22 cellular contexts compared by ENCODE assay signal in genomic region chr2:133819906-133820305, GRCh38.
A peak's percentile ranks its signal among the peaks of the same experiment; 100 is the strongest.
DNase-seq lines count a peak whose midpoint lies in the region; ATAC-seq, FAIRE-seq and TF ChIP-seq lines count a peak whose summit lies in the region.
"Had no signal": no experiment of that assay in that cellular context is flagged by ENCODE, and none has a peak within 500 bp of the region (broad histone marks: within the 10 kb centered on the region; RNA-seq: fewer than 3 reads in every experiment).

No MANE protein-coding gene starts in this region.

- H3K4me1 ChIP-seq in A549 (peaks cover 35% of the 10 kb centered on the region), esophagus muscularis mucosa (peaks cover 6 to 12% (median 8%) of the 10 kb centered on the region in 4 donors)
- H3K4me1 ChIP-seq: adrenal gland, suprapubic skin had no signal

- no peak overlapping the region for H3K4me2 ChIP-seq in A549

- CTCF ChIA-PET in A549 (lab: Yijun Ruan, JAX) = interaction anchor here (0.5 to 0.9 kb wide), 2 partner anchors 18 to 628 kb away, joined by 3 to 4 read pairs; no protein-coding TSS in a partner anchor

- H3K36me3 ChIP-seq in esophagus muscularis mucosa (no peaks in the 10 kb centered on the region), H7 (replicated peaks; ENCODE audit: control insufficient read depth, insufficient read depth, low read length) (no peaks in the 10 kb centered on the region)
- H3K36me3 ChIP-seq: adrenal gland, heart left ventricle, suprapubic skin had no signal

- ATAC-seq in A549 (no peak), left cardiac atrium (no peak)
- ATAC-seq: activated CD8-positive, alpha-beta T cell treated with anti-CD3 and anti-CD28 coated beads, Interleukin-2, amount 10 ng/mL, durations not matched to agents 7 days and 5 days; heart left ventricle; left lobe of liver; naive thymus-derived CD4-positive, alpha-beta T cell had no signal

- intact Hi-C loops in esophagus muscularis mucosa (cut with DNase I) (no loop called here), left cardiac atrium (cut with DNase I) (no loop called here)

- FAIRE-seq in A549 (lab: Jason Lieb, UNC) = no peak
- FAIRE-seq: endometrium had no signal

- DNase-seq in A549 (ENCODE audit: low read depth in 1 of 2, low spot score in 1 of 2) (no peak), EL (peak; percentile 45), esophagus muscularis mucosa (ENCODE audit: extremely low spot score) (peak; percentile 83), nucleus accumbens (lab: John Stamatoyannopoulos, UW) (no peak), H7 (no peak), left cardiac atrium (no peak), NCI-H1694 treated with DMSO at 0.1 percent for 48 hours (lab: John Stamatoyannopoulos, UW) (no peak)
- DNase-seq: activated CD4-positive, CD25-positive, alpha-beta regulatory T cell; activated CD8-positive, alpha-beta T cell treated with anti-CD3 and anti-CD28 coated beads, Interleukin-2, amount 10 ng/mL, durations not matched to agents 7 days and 5 days; activated naive CD4-positive, alpha-beta T cell; adrenal gland; cortex of kidney; DMS153; heart left ventricle; naive thymus-derived CD4-positive, alpha-beta T cell; T-helper 9 cell had no signal

- H3K4me3 ChIP-seq in A549 (no peak overlapping the region), esophagus muscularis mucosa (no peak overlapping the region), H7 (ENCODE audit: insufficient read depth, low read depth, low read length) (no peak overlapping the region)
- H3K4me3 ChIP-seq: adrenal gland, heart left ventricle, suprapubic skin had no signal

- TF ChIP-seq CTCF in A549 (IDR thresholded peaks at IDR 0.05) (no peak), esophagus muscularis mucosa (IDR thresholded peaks at IDR 0.05) (no peak)

- TF ChIP-seq POLR2A in A549 (IDR thresholded peaks at IDR 0.05; ENCODE audit: low read length) (no peak), esophagus muscularis mucosa (IDR thresholded peaks at IDR 0.05; ENCODE audit: low read depth) (no peak)

- POLR2A ChIA-PET in A549 (lab: Yijun Ruan, JAX) = no interaction called here

- H3K27me3 ChIP-seq in esophagus muscularis mucosa (no peaks in the 10 kb centered on the region), H7 (ENCODE audit: control insufficient read depth, insufficient read depth, low read length) (no peaks in the 10 kb centered on the region)
- H3K27me3 ChIP-seq: adrenal gland, heart left ventricle, suprapubic skin had no signal

- H3K27ac ChIP-seq in A549 = peak overlapping the region; percentile 81 to 86; a peak in 5 of 6 replicates
- no peak overlapping the region for H3K27ac ChIP-seq in esophagus muscularis mucosa (replicated peaks in 1 of 4)
- H3K27ac ChIP-seq: adrenal gland, heart left ventricle, parathyroid adenoma, RWPE1, suprapubic skin had no signal

- H3K9me3 ChIP-seq in A549 (no peaks in the 10 kb centered on the region), esophagus muscularis mucosa (no peaks in the 10 kb centered on the region)
- H3K9me3 ChIP-seq: adrenal gland, heart left ventricle, suprapubic skin had no signal

- 88% methylated on average over 4 of the region's 4 CpGs for WGBS in A549 (ENCODE audit: missing lambda C conversion rate)
- WGBS in esophagus muscularis mucosa = 81% methylated on average over 4 of the region's 4 CpGs

- peak in 1 of 2 experiments; percentile 18; a peak in 1 of 5 replicates for TF ChIP-seq RAD21 in A549 (conservative IDR thresholded peaks at IDR 0.05 in 1 of 2, IDR thresholded peaks at IDR 0.05 in 1 of 2)

- TF ChIP-seq EP300 in A549 (IDR thresholded peaks at IDR 0.05) = no peak
- TF ChIP-seq EP300 in esophagus muscularis mucosa (IDR thresholded peaks at IDR 0.05) = no peak

TF ChIP-seq in A549, 52 proteins besides CTCF, POLR2A, EP300 and RAD21 (continues in another document):
- TF ChIP-seq MAX (IDR thresholded peaks at IDR 0.05) (no peak), TFCP2L1 (CRISPR knock-in tag; IDR thresholded peaks at IDR 0.05) (no peak), RNF2 (IDR thresholded peaks at IDR 0.05; ENCODE audit: borderline replicate concordance, low read depth) (no peak), PHF8 (IDR thresholded peaks at IDR 0.05; ENCODE audit: borderline replicate concordance, low read depth) (no peak), CHD4 (IDR thresholded peaks at IDR 0.05; ENCODE audit: borderline replicate concordance) (no peak), CHD2 (IDR thresholded peaks at IDR 0.05; ENCODE audit: low read length, partially characterized antibody) (no peak), MAZ (IDR thresholded peaks at IDR 0.05; ENCODE audit: borderline replicate concordance, low read depth, low read length) (no peak), ELK1 (IDR thresholded peaks at IDR 0.05; ENCODE audit: low read depth, low read length) (no peak), HMGXB4 (CRISPR knock-in tag; IDR thresholded peaks at IDR 0.05; ENCODE audit: borderline replicate concordance) (no peak), GATA3 (IDR thresholded peaks at IDR 0.05; ENCODE audit: borderline replicate concordance) (no peak), ZFP36 (IDR thresholded peaks at IDR 0.05; ENCODE audit: borderline replicate concordance, partially characterized antibody) (no peak), KDM1A (IDR thresholded peaks at IDR 0.05; ENCODE audit: low read depth) (no peak)

TF ChIP-seq in PFSK-1, 5 proteins besides CTCF, POLR2A, EP300 and RAD21:
- TF ChIP-seq FOXP2 (optimal IDR thresholded peaks at IDR 0.05; ENCODE audit: borderline replicate concordance, extremely low read depth, extremely low read length, insufficient read depth) (no peak), TAF1 (IDR thresholded peaks at IDR 0.05; ENCODE audit: borderline replicate concordance, insufficient read depth, low read length) (0 out of 2 replicates have a peak, but pooled peaks have one; percentile 24)

Comparison
In these comparisons a context has a peak if more than half of its experiments do, and no peak if none do; other contexts are left out.
1. DNase-seq: peak in EL (single experiment) and esophagus muscularis mucosa (single experiment); none in A549 (0 of 2), nucleus accumbens (0 of 56), H7 (single experiment), left cardiac atrium (single experiment) and NCI-H1694 treated with DMSO at 0.1 percent for 48 hours (single experiment).
2. H3K27ac ChIP-seq: peak in A549 (2 of 2); none in esophagus muscularis mucosa (0 of 4).